14 cellular contexts compared by ENCODE assay signal in genomic region chr12:69366796-69367195, GRCh38. TPM values are rescaled to one million over a fixed set of nuclear protein-coding genes. Genes with fewer than 3 reads are reported as not detected.
DNase-seq lines count a peak whose midpoint lies in the region; ATAC-seq and TF ChIP-seq lines count a peak whose summit lies in the region.
"Had no signal": no experiment of that assay in that cellular context is flagged by ENCODE, and none has a peak within 500 bp of the region (broad histone marks: within the 10 kb centered on the region; RNA-seq: fewer than 3 reads in every experiment).

No MANE protein-coding gene starts in this region.

- H3K4me1 ChIP-seq in HEK293 (ENCODE audit: control insufficient read depth, insufficient read depth, low read length) (no peaks in the 10 kb centered on the region), thyroid gland (no peaks in the 10 kb centered on the region), left lung (no peaks in the 10 kb centered on the region)
- H3K4me1 ChIP-seq: HAP-1 had no signal

- CTCF ChIA-PET in HEK293 (lab: Yijun Ruan, JAX): interaction anchor here (1.2 kb wide), 1 partner anchor 9 kb away, joined by 5 read pairs; no protein-coding TSS in a partner anchor

- H3K36me3 ChIP-seq in HEK293 (ENCODE audit: control insufficient read depth in 2 of 2, insufficient read depth in 1 of 2, low read length in 2 of 2) (peaks cover 70 to 72% of the 10 kb centered on the region in 2 experiments), thyroid gland (peaks cover 0 to 3% of the 10 kb centered on the region in 2 donors), left lung (peaks cover 0 to 58% of the 10 kb centered on the region in 2 donors)

- H3K27ac Mint-ChIP-seq in T-helper 17 cell: peak overlapping the region; percentile 78
- H3K27ac Mint-ChIP-seq: B cell; CD4-positive, CD25-positive, alpha-beta regulatory T cell had no signal

- POLR2A ChIA-PET in HEK293 (lab: Yijun Ruan, JAX): no interaction called here

- no peak for TF ChIP-seq POLR2A in thyroid gland (IDR thresholded peaks at IDR 0.05)

- H3K27ac ChIP-seq in HEK293 (ENCODE audit: extremely low read depth, low read depth, low read length) (no peak overlapping the region), thyroid gland (no peak overlapping the region), left lung (no peak overlapping the region)
- H3K27ac ChIP-seq: BLaER1 treated with 17β-estradiol and CSF1 and Interleukin-3, amounts not matched to agents 10 nM and 100 nM had no signal

- no peaks in the 10 kb centered on the region for H3K27me3 ChIP-seq in thyroid gland
- no peaks in the 10 kb centered on the region for H3K27me3 ChIP-seq in left lung
- H3K27me3 ChIP-seq: BLaER1 treated with 17β-estradiol and CSF1 and Interleukin-3, amounts not matched to agents 10 nM and 100 nM had no signal

- H3K9me3 ChIP-seq in HEK293 (ENCODE audit: control insufficient read depth, insufficient read depth, low read depth, low read length) (no peaks in the 10 kb centered on the region), T-helper 17 cell (ENCODE audit: control insufficient read depth, low read length, poor library complexity, severe bottlenecking) (no peaks in the 10 kb centered on the region), thyroid gland (no peaks in the 10 kb centered on the region), left lung (no peaks in the 10 kb centered on the region)
- H3K9me3 ChIP-seq: HAP-1 had no signal

- H3K4me3 ChIP-seq in HEK293 (ENCODE audit: low read depth, low read length): no peak overlapping the region
- no peak overlapping the region for H3K4me3 ChIP-seq in thyroid gland (replicated peaks in 1 of 3)
- no peak overlapping the region for H3K4me3 ChIP-seq in left lung
- H3K4me3 ChIP-seq: BLaER1 treated with 17β-estradiol and CSF1 and Interleukin-3, amounts not matched to agents 10 nM and 100 nM; HAP-1 had no signal

- no peak for TF ChIP-seq CTCF in HEK293 (tag by site-specific recombination; IDR thresholded peaks at IDR 0.05)
- TF ChIP-seq CTCF in thyroid gland (IDR thresholded peaks at IDR 0.05): no peak
- TF ChIP-seq CTCF in left lung (IDR thresholded peaks at IDR 0.05): no peak

- ATAC-seq in T-helper 17 cell (no peak), esophagus mucosa (peak; percentile 55), left lung (no peak), HG02884 (IDR thresholded peaks at IDR 0.05; ENCODE audit: unreplicated experiment) (no peak)

- H3K36me3 Mint-ChIP-seq in T-helper 17 cell (ENCODE audit: low read depth): peaks cover 9% of the 10 kb centered on the region

- 90 to 95% methylated on average over 5 of the region's 5 CpGs for WGBS in thyroid gland, 2 donors

- DNase-seq in T-helper 17 cell: no peak
- no peak for DNase-seq in thyroid gland
- no peak for DNase-seq in left lung
- DNase-seq: CD4-positive, CD25-positive, alpha-beta regulatory T cell; CD8-positive, alpha-beta memory T cell; COR-L47; IMR-90 had no signal

- no peak overlapping the region for H3K4me3 Mint-ChIP-seq in T-helper 17 cell
- H3K4me3 Mint-ChIP-seq: B cell; CD4-positive, CD25-positive, alpha-beta regulatory T cell; CD8-positive, alpha-beta memory T cell had no signal

- intact Hi-C loops in thyroid gland (cut with DNase I): no loop called here
- intact Hi-C loops in left lung (cut with DNase I): no loop called here

- H3K4me1 Mint-ChIP-seq in T-helper 17 cell: peaks cover 23% of the 10 kb centered on the region
- H3K4me1 Mint-ChIP-seq: B cell had no signal

- no peaks in the 10 kb centered on the region for H3K27me3 Mint-ChIP-seq in T-helper 17 cell
- H3K27me3 Mint-ChIP-seq: B cell; CD4-positive, CD25-positive, alpha-beta regulatory T cell; CD8-positive, alpha-beta memory T cell had no signal

TF ChIP-seq in HEK293, 187 proteins besides CTCF, POLR2A, EP300 and RAD21:
- no peak for TF ChIP-seq HOXD13 (CRISPR knock-in tag; IDR thresholded peaks at IDR 0.05; ENCODE audit: borderline replicate concordance)
- peak; percentile 6; the same call in 1 of the 2 replicates for TF ChIP-seq PRDM6 (tag by site-specific recombination; IDR thresholded peaks at IDR 0.05)
- TF ChIP-seq ZNF211 (tag by site-specific recombination; IDR thresholded peaks at IDR 0.05; ENCODE audit: low read depth): no peak
- no peak for TF ChIP-seq ZNF138 (tag by site-specific recombination; IDR thresholded peaks at IDR 0.05; ENCODE audit: borderline replicate concordance)
TF ChIP-seq in HEK293: peak in this region for 1.

RNA-seq across cellular contexts. Expression of gene YEATS4, which starts 7.3 kb away (rescaled TPM):
- total RNA-seq in T-helper 17 cell (10 to 100 TPM; 34.0 to 36.7 TPM), esophagus mucosa (12.5 TPM), thyroid gland (10 to 100 TPM; 13.8 to 37.8 (median 20.9) TPM), left lung (10 to 100 TPM; 10.1 to 13.5 TPM)

RNA-seq across cellular contexts. Expression of gene LYZ, which starts 18.6 kb away (rescaled TPM):
- 100 to 1,000 TPM in 1 of 2 donors, 10 to 100 TPM in 1; 66.3 to 134 TPM for total RNA-seq in T-helper 17 cell
- total RNA-seq in esophagus mucosa: 13.0 TPM
- 10 to 100 TPM in 3 of 4 donors, 1 to 10 TPM in 1; 6.6 to 34.2 (median 16.9) TPM for total RNA-seq in thyroid gland
- 100 to 1,000 TPM; 255 to 394 TPM for total RNA-seq in left lung
- total RNA-seq: H1, IMR-90 had no signal
